21 cellular contexts compared by ENCODE assay signal in the genomic region with DNA sequence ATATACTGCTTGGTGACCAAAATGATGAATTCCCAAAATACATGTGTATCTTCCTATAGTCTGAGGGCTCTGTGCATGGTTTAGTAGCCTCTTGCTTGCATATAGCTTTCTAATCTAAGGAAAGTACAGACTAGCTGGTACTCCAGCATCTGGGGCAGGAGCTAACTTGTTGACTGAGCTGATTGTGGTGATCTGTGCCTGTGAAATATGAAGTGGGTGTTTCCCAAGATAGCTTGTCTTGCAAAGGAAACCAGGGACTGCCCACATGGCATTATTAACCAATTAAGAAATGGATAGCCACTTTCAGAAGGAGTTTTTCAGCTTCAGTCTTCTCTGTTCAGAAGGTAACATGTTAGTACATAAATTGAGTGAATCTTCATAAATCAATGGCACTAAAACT.
DNase-seq lines count a peak whose midpoint lies in the region; ATAC-seq, FAIRE-seq and TF ChIP-seq lines count a peak whose summit lies in the region.
"Had no signal": no experiment of that assay in that cellular context is flagged by ENCODE, and none has a peak within 500 bp of the region (broad histone marks: within the 10 kb centered on the region; RNA-seq: fewer than 3 reads in every experiment).

No MANE protein-coding gene starts in this region.

- H3K4me3 ChIP-seq in cardiac fibroblast (replicated peaks in 1 of 2; ENCODE audit: low read depth in 2 of 2, low read length in 2 of 2) (no peak overlapping the region), keratinocyte (ENCODE audit: control insufficient read depth in 2 of 3, extremely low read depth in 1 of 3, insufficient read depth in 2 of 3, low read depth in 1 of 3, low read length in 3 of 3) (no peak overlapping the region)
- H3K4me3 ChIP-seq: dorsolateral prefrontal cortex, heart left ventricle, MG63, mucosa of descending colon, Peyer's patch had no signal

- H3K9me3 ChIP-seq in keratinocyte (ENCODE audit: control insufficient read depth, low read depth, low read length), result no peaks in the 10 kb centered on the region
- H3K9me3 ChIP-seq: heart left ventricle, MG63, mucosa of descending colon, Peyer's patch had no signal

- H3K27me3 ChIP-seq in keratinocyte (ENCODE audit: control insufficient read depth, extremely low read depth, insufficient read depth, low read length), result no peaks in the 10 kb centered on the region
- H3K27me3 ChIP-seq: dorsolateral prefrontal cortex, heart left ventricle, MG63, Peyer's patch had no signal

- ATAC-seq in GM19351 (IDR thresholded peaks at IDR 0.05; ENCODE audit: unreplicated experiment) (no peak), HG03432 (IDR thresholded peaks at IDR 0.05; ENCODE audit: unreplicated experiment) (no peak)
- ATAC-seq: activated T-helper 17 cell treated with anti-CD3 and anti-CD28 coated beads, Interleukin-2, amount 50 U/mL, for 72 hours; mucosa of descending colon had no signal

- H3K79me2 ChIP-seq in keratinocyte (ENCODE audit: control insufficient read depth, insufficient read depth, low read length), result no peaks in the 10 kb centered on the region

- H3K36me3 ChIP-seq in keratinocyte (ENCODE audit: control insufficient read depth in 2 of 2, extremely low read depth in 1 of 2, insufficient read depth in 2 of 2, low read length in 2 of 2), result no peaks in the 10 kb centered on the region
- H3K36me3 ChIP-seq: heart left ventricle, MG63, Peyer's patch had no signal

- peak overlapping the region; percentile 46 for H3K4me2 ChIP-seq in keratinocyte (ENCODE audit: control insufficient read depth, extremely low read depth, insufficient read depth, low read depth, low read length)

- dilution Hi-C loops in keratinocyte (cut with MboI; ENCODE audit: extremely low pct_ligation_motif_present, low sequenced_read_pairs), result no loop called here

- no peak overlapping the region for H3K27ac ChIP-seq in keratinocyte (ENCODE audit: control insufficient read depth, insufficient read depth, low read length)
- H3K27ac ChIP-seq: dorsolateral prefrontal cortex, heart left ventricle, Peyer's patch had no signal

- peak; percentile 99 for FAIRE-seq in keratinocyte (lab: Jason Lieb, UNC)

- H3K9ac ChIP-seq in keratinocyte (ENCODE audit: control insufficient read depth, extremely low read depth, insufficient read depth, low read length), result no peak overlapping the region

- no peaks in the 10 kb centered on the region for H4K20me1 ChIP-seq in keratinocyte (ENCODE audit: control insufficient read depth, extremely low read depth, insufficient read depth, low read length)

- DNase-seq in H4 (ENCODE audit: low spot score) (peak; percentile 8), NCI-H226 (peak; percentile 26), cardiac fibroblast (ENCODE audit: low read depth in 2 of 2) (peak; percentile 15 to 17), keratinocyte (ENCODE audit: low read depth, low spot score) (peak; percentile 28), inferior parietal cortex (ENCODE audit: extremely low spot score) (no peak), NK-92 (lab: John Stamatoyannopoulos, UW; ENCODE audit: unreplicated experiment) (no peak)
- DNase-seq: activated CD4-positive, alpha-beta T cell treated with anti-CD3 and anti-CD28 coated beads, Interleukin-2, amount 10 ng/mL, durations not matched to agents 7 days and 5 days; COR-L47; DND-41; MG63; mucosa of descending colon; NCI-H1436 treated with DMSO at 0.1 percent for 48 hours; NCI-H774; Peyer's patch; stimulated activated CD4-positive, alpha-beta T cell treated with anti-CD3 and anti-CD28 coated beads, Interleukin-4, amount 100 ng/mL, for 4 hours; T-helper 2 cell had no signal

- peaks cover 20% of the 10 kb centered on the region for H3K4me1 ChIP-seq in keratinocyte (ENCODE audit: control insufficient read depth, extremely low read depth, insufficient read depth, low read length)
- H3K4me1 ChIP-seq: Peyer's patch had no signal

- TF ChIP-seq CTCF in cardiac fibroblast (IDR thresholded peaks at IDR 0.05; ENCODE audit: low read depth, low read length), result no peak
- TF ChIP-seq CTCF in keratinocyte (optimal IDR thresholded peaks at IDR 0.05 in 1 of 3, IDR thresholded peaks at IDR 0.05 in 1 of 3, conservative IDR thresholded peaks at IDR 0.05 in 1 of 3; ENCODE audit: extremely low read depth in 1 of 3, insufficient read depth in 2 of 3, low read length in 3 of 3), result no peak

- H2AFZ ChIP-seq in keratinocyte (ENCODE audit: control insufficient read depth, low read length), result no peak overlapping the region

- H3K9me1 ChIP-seq in keratinocyte (ENCODE audit: control insufficient read depth, extremely low read depth, insufficient read depth, low read length), result no peaks in the 10 kb centered on the region

Comparison
In these comparisons a context has a peak if more than half of its experiments do, and no peak if none do; other contexts are left out.
1. DNase-seq: peak in H4 (single experiment), NCI-H226 (single experiment), cardiac fibroblast (2 of 2) and keratinocyte (single experiment); none in inferior parietal cortex (single experiment) and NK-92 (single experiment).